Comparison of ENCODE assay signal across 15 cellular contexts in the genomic region with DNA sequence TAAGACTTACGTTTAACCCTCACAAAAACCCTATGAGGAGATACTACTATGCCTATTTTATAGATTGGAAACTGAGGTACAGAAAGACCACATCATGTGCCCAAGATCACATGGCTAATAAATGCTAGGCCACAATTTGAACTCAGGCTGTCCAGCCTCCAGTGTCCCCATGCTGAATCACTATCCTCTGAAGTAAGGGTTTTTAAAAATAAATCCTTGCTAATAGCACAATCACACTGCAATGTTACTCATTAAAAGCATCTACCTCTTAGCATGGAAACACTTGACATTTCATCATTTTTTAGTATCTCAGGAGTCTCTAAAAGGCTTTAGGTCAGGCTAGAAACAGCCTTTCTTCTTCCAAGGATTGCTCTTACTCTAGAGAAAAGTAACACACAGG. TPM values are rescaled to one million over a fixed set of nuclear protein-coding genes. Genes with fewer than 3 reads are reported as not detected.
DNase-seq lines count a peak whose midpoint lies in the region; ATAC-seq and TF ChIP-seq lines count a peak whose summit lies in the region.
"Had no signal": no experiment of that assay in that cellular context is flagged by ENCODE, and none has a peak within 500 bp of the region (broad histone marks: within the 10 kb centered on the region; RNA-seq: fewer than 3 reads in every experiment).

No MANE protein-coding gene starts in this region.

- H4K91ac ChIP-seq in IMR-90 (ENCODE audit: insufficient read depth, low read depth, low read length): peak overlapping the region; percentile 58; the same call in 1 of the 2 replicates

- BruUV-seq in IMR-90 (replicated peaks; lab: Mats Ljungman, UMichigan): no TSS peak

- ATAC-seq in IMR-90 (ENCODE audit: low read depth): no peak
- ATAC-seq in activated CD8-positive, alpha-beta T cell treated with anti-CD3 and anti-CD28 coated beads, Interleukin-2, amount 10 ng/mL, durations not matched to agents 7 days and 5 days: no peak
- ATAC-seq: HCT116 had no signal

- H4K20me1 ChIP-seq in IMR-90 (ENCODE audit: insufficient read depth, low read length) (peaks cover 3% of the 10 kb centered on the region; the same call in 1 of the 2 replicates), osteoblast (ENCODE audit: insufficient read depth, low read length) (no peaks in the 10 kb centered on the region)
- H4K20me1 ChIP-seq: BLaER1 treated with 17β-estradiol and CSF1 and Interleukin-3, amounts not matched to agents 10 nM and 100 nM had no signal

- H3K36me3 ChIP-seq in IMR-90 (ENCODE audit: control insufficient read depth, insufficient read depth, low read length) (no peaks in the 10 kb centered on the region), osteoblast (ENCODE audit: insufficient read depth, low read length) (no peaks in the 10 kb centered on the region)
- H3K36me3 ChIP-seq: BLaER1 treated with 17β-estradiol and CSF1 and Interleukin-3, amounts not matched to agents 10 nM and 100 nM had no signal

- H3K27ac ChIP-seq in IMR-90 (ENCODE audit: insufficient read depth, low read length) (no peak overlapping the region), osteoblast (ENCODE audit: low read depth, low read length) (no peak overlapping the region)
- H3K27ac ChIP-seq: BLaER1 treated with 17β-estradiol and CSF1 and Interleukin-3, amounts not matched to agents 10 nM and 100 nM; KMS-11 had no signal

- no peaks in the 10 kb centered on the region for H3K9me3 Mint-ChIP-seq in activated CD8-positive, alpha-beta T cell treated with anti-CD3 and anti-CD28 coated beads, Interleukin-2, amount 10 ng/mL, durations not matched to agents 7 days and 5 days (ENCODE audit: insufficient read depth)
- H3K9me3 Mint-ChIP-seq: CD4-positive, CD25-positive, alpha-beta regulatory T cell had no signal

- intact Hi-C loops in IMR-90 (cut with micrococcal nuclease): no loop called here

- TF ChIP-seq RAD21 in IMR-90 (IDR thresholded peaks at IDR 0.05; ENCODE audit: low read length): no peak

- H3K23ac ChIP-seq in IMR-90 (ENCODE audit: low read depth, low read length): no peak overlapping the region

- H2AFZ ChIP-seq in IMR-90 (replicated peaks; ENCODE audit: low read length, poor library complexity) (no peak overlapping the region), osteoblast (ENCODE audit: low read length) (no peak overlapping the region)

- in situ Hi-C loops in IMR-90 (cut with MboI; ENCODE audit: low sequenced_read_pairs): no loop called here

- peak overlapping the region; percentile 47; the same call in 1 of the 3 replicates for H2BK15ac ChIP-seq in IMR-90 (ENCODE audit: low read depth, low read length)

- no peaks in the 10 kb centered on the region for H3K79me1 ChIP-seq in IMR-90 (ENCODE audit: low read depth in 1 of 2, low read length in 2 of 2)

- H3K27me3 Mint-ChIP-seq in activated CD8-positive, alpha-beta T cell treated with anti-CD3 and anti-CD28 coated beads, Interleukin-2, amount 10 ng/mL, durations not matched to agents 7 days and 5 days (ENCODE audit: low read depth): peaks cover 3% of the 10 kb centered on the region

- peak overlapping the region; percentile 55; the same call in 1 of the 2 replicates for H2BK20ac ChIP-seq in IMR-90 (ENCODE audit: low read depth, low read length)

- H3K4me2 ChIP-seq in IMR-90 (ENCODE audit: low read depth, low read length) (no peak overlapping the region), osteoblast (ENCODE audit: insufficient read depth, low read length) (no peak overlapping the region)
- H3K4me2 ChIP-seq: BLaER1 treated with 17β-estradiol and CSF1 and Interleukin-3, amounts not matched to agents 10 nM and 100 nM; KMS-11 had no signal

- POLR2A ChIA-PET in IMR-90 (lab: Charles Lee; ENCODE audit: unreplicated experiment): no interaction called here
- POLR2A ChIA-PET in activated CD8-positive, alpha-beta T cell treated with anti-CD3 and anti-CD28 coated beads, Interleukin-2, amount 10 ng/mL, durations not matched to agents 7 days and 5 days (lab: Charles Lee): no interaction called here

- H4K8ac ChIP-seq in IMR-90 (ENCODE audit: low read depth in 2 of 2, low read length in 2 of 2): no peak overlapping the region; a peak in 1 of 4 replicates

- peak overlapping the region; percentile 53; the same call in 1 of the 2 replicates for H3K18ac ChIP-seq in IMR-90 (ENCODE audit: low read depth, low read length)

- H2AK5ac ChIP-seq in IMR-90 (ENCODE audit: low read depth, low read length): no peak overlapping the region

- no peak overlapping the region for H3K56ac ChIP-seq in IMR-90 (ENCODE audit: extremely low read depth, insufficient read depth, low read length)

- H3K79me2 ChIP-seq in osteoblast (ENCODE audit: insufficient read depth, low read length): no peaks in the 10 kb centered on the region

- H3K4me1 Mint-ChIP-seq in activated CD8-positive, alpha-beta T cell treated with anti-CD3 and anti-CD28 coated beads, Interleukin-2, amount 10 ng/mL, durations not matched to agents 7 days and 5 days (ENCODE audit: low read depth): no peaks in the 10 kb centered on the region
- H3K4me1 Mint-ChIP-seq: CD4-positive, CD25-positive, alpha-beta regulatory T cell had no signal

- H3K4me1 ChIP-seq in IMR-90 (ENCODE audit: control insufficient read depth, insufficient read depth, low read length) (peaks cover 18% of the 10 kb centered on the region), osteoblast (ENCODE audit: insufficient read depth, low read length) (peaks cover 25% of the 10 kb centered on the region)

- WGBS in IMR-90 (ENCODE audit: extremely low coverage in 2 of 2, insufficient read length in 1 of 2), 2 experiments: no CpG with 5 or more reads among the region's 1 CpG

- H3K27ac Mint-ChIP-seq in activated CD8-positive, alpha-beta T cell treated with anti-CD3 and anti-CD28 coated beads, Interleukin-2, amount 10 ng/mL, durations not matched to agents 7 days and 5 days: no peak overlapping the region
- H3K27ac Mint-ChIP-seq: CD4-positive, CD25-positive, alpha-beta regulatory T cell had no signal

- H3K9ac ChIP-seq in IMR-90 (ENCODE audit: low read depth, low read length): no peak overlapping the region
- H3K9ac ChIP-seq: BLaER1 treated with 17β-estradiol and CSF1 and Interleukin-3, amounts not matched to agents 10 nM and 100 nM; KMS-11 had no signal

- H3K4ac ChIP-seq in IMR-90 (ENCODE audit: low read depth, low read length): no peak overlapping the region

- TF ChIP-seq CTCF in IMR-90 (conservative IDR thresholded peaks at IDR 0.05; ENCODE audit: low read depth, low read length) (no peak), epithelial cell of proximal tubule (conservative IDR thresholded peaks at IDR 0.05; ENCODE audit: low read depth, low read length) (no peak), osteoblast (IDR thresholded peaks at IDR 0.05; ENCODE audit: extremely low read depth, low read depth, low read length) (no peak)

- H2BK5ac ChIP-seq in IMR-90 (ENCODE audit: low read depth, low read length, poor library complexity, severe bottlenecking): peak overlapping the region; percentile 13

- H2BK120ac ChIP-seq in IMR-90 (ENCODE audit: low read depth, low read length): 0 out of 2 replicates have a peak overlapping the region, but pooled peaks have one; percentile 52

- H3K9me3 ChIP-seq in IMR-90 (ENCODE audit: control insufficient read depth, insufficient read depth, low read length) (no peaks in the 10 kb centered on the region), osteoblast (ENCODE audit: low read depth, low read length) (no peaks in the 10 kb centered on the region)
- H3K9me3 ChIP-seq: BLaER1 treated with 17β-estradiol and CSF1 and Interleukin-3, amounts not matched to agents 10 nM and 100 nM had no signal

- peaks cover 19% of the 10 kb centered on the region for H3K9me1 ChIP-seq in IMR-90 (ENCODE audit: insufficient read depth, low read length)

- no peak for TF ChIP-seq POLR2A in IMR-90 (IDR thresholded peaks at IDR 0.05; ENCODE audit: low read depth, low read length)

- no peak overlapping the region for H2AK9ac ChIP-seq in IMR-90 (replicated peaks; ENCODE audit: low read depth, low read length, poor library complexity)

- DNase-seq in EH (ENCODE audit: low read depth): peak; percentile 27
- DNase-seq in IMR-90: peak; percentile 12
- peak; percentile 38 for DNase-seq in epithelial cell of proximal tubule (ENCODE audit: low read depth)
- DNase-seq in osteoblast (ENCODE audit: insufficient read length, low spot score, missing footprints): peak; percentile 56
- no peak for DNase-seq in activated CD8-positive, alpha-beta T cell treated with anti-CD3 and anti-CD28 coated beads, Interleukin-2, amount 10 ng/mL, durations not matched to agents 7 days and 5 days
- DNase-seq in HT-29 (ENCODE audit: low spot score): no peak
- no peak for DNase-seq in globus pallidus (ENCODE audit: low spot score)
- no peak for DNase-seq in NCI-H2081 (lab: John Stamatoyannopoulos, UW)
- DNase-seq: CD4-positive, CD25-positive, alpha-beta regulatory T cell; DMS79; EL; GDM1 had no signal

- H3K27me3 ChIP-seq in IMR-90 (ENCODE audit: control insufficient read depth, insufficient read depth, low read length) (no peaks in the 10 kb centered on the region), osteoblast (ENCODE audit: insufficient read depth, low read length) (no peaks in the 10 kb centered on the region)
- H3K27me3 ChIP-seq: BLaER1 treated with 17β-estradiol and CSF1 and Interleukin-3, amounts not matched to agents 10 nM and 100 nM had no signal

- H3K36me3 Mint-ChIP-seq in activated CD8-positive, alpha-beta T cell treated with anti-CD3 and anti-CD28 coated beads, Interleukin-2, amount 10 ng/mL, durations not matched to agents 7 days and 5 days (ENCODE audit: low read depth): no peaks in the 10 kb centered on the region
- H3K36me3 Mint-ChIP-seq: CD4-positive, CD25-positive, alpha-beta regulatory T cell had no signal

- H4K5ac ChIP-seq in IMR-90 (ENCODE audit: low read depth, low read length): no peak overlapping the region

- CTCF ChIA-PET in IMR-90 (lab: Yijun Ruan, JAX): no interaction called here
- CTCF ChIA-PET in activated CD8-positive, alpha-beta T cell treated with anti-CD3 and anti-CD28 coated beads, Interleukin-2, amount 10 ng/mL, durations not matched to agents 7 days and 5 days (lab: Charles Lee): no interaction called here

- dilution Hi-C loops in IMR-90 (cut with HindIII; ENCODE audit: low sequenced_read_pairs, unreplicated experiment): no loop called here

- H3K4me3 Mint-ChIP-seq in activated CD8-positive, alpha-beta T cell treated with anti-CD3 and anti-CD28 coated beads, Interleukin-2, amount 10 ng/mL, durations not matched to agents 7 days and 5 days: no peak overlapping the region
- H3K4me3 Mint-ChIP-seq: CD4-positive, CD25-positive, alpha-beta regulatory T cell had no signal

- 0 out of 2 replicates have a peak overlapping the region, but pooled peaks have one; percentile 50 for H3K14ac ChIP-seq in IMR-90 (replicated peaks; ENCODE audit: low read depth, low read length)

- H3K4me3 ChIP-seq in IMR-90 (ENCODE audit: insufficient read depth, low read depth, low read length) (no peak overlapping the region), epithelial cell of proximal tubule (ENCODE audit: low read depth, low read length) (no peak overlapping the region), osteoblast (ENCODE audit: insufficient read depth, low read length) (no peak overlapping the region)
- H3K4me3 ChIP-seq: BLaER1 treated with 17β-estradiol and CSF1 and Interleukin-3, amounts not matched to agents 10 nM and 100 nM had no signal

RNA-seq across cellular contexts. Expression of gene PPP1R3C, which starts 50.0 kb away (rescaled TPM):
- 61.7 and 62.9 TPM in 2 replicates for total RNA-seq in IMR-90 (2012; rRNA removed)
- 10.8 and 17.4 TPM in 2 replicates for polyA plus RNA-seq in IMR-90 (2012; rRNA removed)
- 4.8 and 6.4 TPM in 2 replicates for polyA plus RNA-seq in IMR-90 (2012; cell fraction: cytosol; rRNA removed)
- 1.6 and 12.4 TPM in 2 replicates for polyA plus RNA-seq in IMR-90 (2012; cell fraction: nucleus; rRNA removed; ENCODE audit: low replicate concordance)
- 0.43 and 2.1 TPM in 2 replicates for total RNA-seq in epithelial cell of proximal tubule
- 73.4 and 87.9 TPM in 2 replicates for total RNA-seq in osteoblast
- not detected for total RNA-seq in activated CD8-positive, alpha-beta T cell treated with anti-CD3 and anti-CD28 coated beads, Interleukin-2, amount 10 ng/mL, durations not matched to agents 7 days and 5 days
- total RNA-seq in HT-29 (2014; rRNA removed; shearing (Covaris generic)): not detected in 2 replicates
- total RNA-seq: CD4-positive, CD25-positive, alpha-beta regulatory T cell had no signal
- polyA plus RNA-seq: CD4-positive, CD25-positive, alpha-beta regulatory T cell had no signal

Comparison
In these comparisons a context has a peak if more than half of its experiments do, and no peak if none do; other contexts are left out.
1. DNase-seq: peak in EH (single experiment), IMR-90 (single experiment), epithelial cell of proximal tubule (single experiment) and osteoblast (single experiment); none in activated CD8-positive, alpha-beta T cell treated with anti-CD3 and anti-CD28 coated beads, Interleukin-2, amount 10 ng/mL, durations not matched to agents 7 days and 5 days (single experiment), HT-29 (single experiment), globus pallidus (single experiment) and NCI-H2081 (0 of 2).
2. RNA of gene PPP1R3C, which starts 50.0 kb away (total RNA-seq): 73.4 to 87.9 TPM in osteoblast and 61.7 to 62.9 TPM in IMR-90; 0.43 to 2.1 TPM in epithelial cell of proximal tubule, not detected in activated CD8-positive, alpha-beta T cell treated with anti-CD3 and anti-CD28 coated beads, Interleukin-2, amount 10 ng/mL, durations not matched to agents 7 days and 5 days and not detected in HT-29; every median in the first group is over 10 times any median in the second.